8 cellular contexts compared by ENCODE assay signal in genomic region chr6:157461000-157461915, GRCh38.
DNase-seq lines count a peak whose midpoint lies in the region; ATAC-seq and TF ChIP-seq lines count a peak whose summit lies in the region.

No MANE protein-coding gene starts in this region.

- TF ChIP-seq CTCF in endothelial cell (IDR thresholded peaks at IDR 0.05; ENCODE audit: unreplicated experiment), result no peak

- no peaks in the 10 kb centered on the region for H3K36me3 Mint-ChIP-seq in endothelial cell (ENCODE audit: low read depth, unreplicated experiment)

- peaks cover 35% of the 10 kb centered on the region for H3K4me1 Mint-ChIP-seq in endothelial cell (ENCODE audit: unreplicated experiment)

- H3K27ac Mint-ChIP-seq in endothelial cell (ENCODE audit: unreplicated experiment), result peak overlapping the region; percentile 24

- H3K9me3 Mint-ChIP-seq in endothelial cell (ENCODE audit: unreplicated experiment), result no peaks in the 10 kb centered on the region

- peaks cover 4% of the 10 kb centered on the region for H3K27me3 Mint-ChIP-seq in endothelial cell (ENCODE audit: unreplicated experiment)

- peak; percentile 6 to 52 for DNase-seq in stimulated activated CD4-positive, alpha-beta T cell treated with anti-CD3 and anti-CD28 coated beads, Interleukin-12 subunit alpha, Interleukin-12 subunit beta, amount 100 ng/mL, for 24 hours (ENCODE audit: low read depth in 2 of 2)
- DNase-seq in stimulated activated CD4-positive, alpha-beta T cell treated with anti-CD3 and anti-CD28 coated beads, Interleukin-4, amount 100 ng/mL, for 4 hours, result no peak
- peak; percentile 69 for DNase-seq in NCI-H69 (lab: John Stamatoyannopoulos, UW)
- peak; percentile 23 for DNase-seq in endothelial cell (ENCODE audit: low spot score)
- DNase-seq in stimulated activated CD4-positive, alpha-beta T cell treated with anti-CD3 and anti-CD28 coated beads, Interleukin-2, amount 100 ng/mL, for 48 hours, result peak; percentile 46 to 54
- DNase-seq in occipital lobe (lab: John Stamatoyannopoulos, UW), result no peak
- no peak for DNase-seq in NCI-H1694 treated with DMSO at 0.1 percent for 48 hours (lab: John Stamatoyannopoulos, UW)

- peak; percentile 54 for ATAC-seq in HG02610 (IDR thresholded peaks at IDR 0.05; ENCODE audit: unreplicated experiment)

- no peak overlapping the region for H3K4me3 Mint-ChIP-seq in endothelial cell (ENCODE audit: unreplicated experiment)

Comparison
In these comparisons a context has a peak if more than half of its experiments do, and no peak if none do; other contexts are left out.
1. DNase-seq: peak in stimulated activated CD4-positive, alpha-beta T cell treated with anti-CD3 and anti-CD28 coated beads, Interleukin-12 subunit alpha, Interleukin-12 subunit beta, amount 100 ng/mL, for 24 hours (2 of 2), NCI-H69 (single experiment), endothelial cell (single experiment) and stimulated activated CD4-positive, alpha-beta T cell treated with anti-CD3 and anti-CD28 coated beads, Interleukin-2, amount 100 ng/mL, for 48 hours (2 of 2); none in stimulated activated CD4-positive, alpha-beta T cell treated with anti-CD3 and anti-CD28 coated beads, Interleukin-4, amount 100 ng/mL, for 4 hours (0 of 2), occipital lobe (single experiment) and NCI-H1694 treated with DMSO at 0.1 percent for 48 hours (single experiment).